Comparison of ENCODE assay signal across 8 cellular contexts in genomic region chr5:52788505-52788821, GRCh38. TPM values are rescaled to one million over a fixed set of nuclear protein-coding genes. Genes with fewer than 3 reads are reported as not detected.
A peak's percentile ranks its signal among the peaks of the same experiment; 100 is the strongest.
DNase-seq lines count a peak whose midpoint lies in the region; ATAC-seq and TF ChIP-seq lines count a peak whose summit lies in the region.

No MANE protein-coding gene starts in this region.

- H3K27ac Mint-ChIP-seq in T-helper 17 cell, result no peak overlapping the region

- H3K4me1 Mint-ChIP-seq in T-helper 17 cell, result peaks cover 31% of the 10 kb centered on the region

- TF ChIP-seq CTCF in fibroblast of villous mesenchyme (IDR thresholded peaks at IDR 0.05; ENCODE audit: insufficient read depth, low read depth, low read length) (no peak), psoas muscle (IDR thresholded peaks at IDR 0.05) (no peak)

- H3K4me3 Mint-ChIP-seq in T-helper 17 cell, result peak overlapping the region; percentile 94

- intact Hi-C loops in psoas muscle (cut with DNase I), result loop anchor here in 1 of 2 donors (10.0 kb wide), 1 partner anchor 306 kb away; no protein-coding TSS in a partner anchor

- H3K4me3 ChIP-seq in fibroblast of villous mesenchyme (ENCODE audit: low read depth, low read length) (peak overlapping the region; percentile 83), psoas muscle (peak overlapping the region; percentile 79)

- DNase-seq in T-helper 17 cell (no peak), fibroblast of villous mesenchyme (ENCODE audit: low read depth) (no peak), psoas muscle (no peak), amygdala (lab: John Stamatoyannopoulos, UW) (no peak), KBM-7 (no peak), NCI-H2107 treated with DMSO at 0.1 percent for 48 hours (lab: John Stamatoyannopoulos, UW; ENCODE audit: unreplicated experiment) (no peak)

- H3K27ac ChIP-seq in psoas muscle, result peak overlapping the region; percentile 74

- in situ Hi-C loops in KBM-7 (cut with MboI; ENCODE audit: low pct_unique_long_range_greater_than_20kb, low sequenced_read_pairs), result no loop called here

- H3K4me1 ChIP-seq in ES-I3 (ENCODE audit: insufficient read depth, low read length), result peaks cover 6% of the 10 kb centered on the region; the same call in 1 of the 2 replicates
- peaks cover 6% of the 10 kb centered on the region for H3K4me1 ChIP-seq in psoas muscle

- 8 to 11% (median 10%) methylated on average over 7 of the region's 7 CpGs for WGBS in psoas muscle, 3 donors

- H3K36me3 ChIP-seq in ES-I3 (ENCODE audit: insufficient read depth, low read length), result no peaks in the 10 kb centered on the region
- H3K36me3 ChIP-seq in psoas muscle (ENCODE audit: insufficient read depth in 1 of 2, low read depth in 1 of 2), result no peaks in the 10 kb centered on the region

- ATAC-seq in T-helper 17 cell (no peak), psoas muscle (no peak), HG03520 (IDR thresholded peaks at IDR 0.05; ENCODE audit: unreplicated experiment) (no peak)

- peak overlapping the region; percentile 49 for H3K9ac ChIP-seq in ES-I3 (ENCODE audit: low read depth, low read length)

- no peaks in the 10 kb centered on the region for H3K27me3 Mint-ChIP-seq in T-helper 17 cell

- H3K9me3 ChIP-seq in ES-I3 (ENCODE audit: control insufficient read depth, insufficient read depth, low read length), result no peaks in the 10 kb centered on the region
- no peaks in the 10 kb centered on the region for H3K9me3 ChIP-seq in T-helper 17 cell (ENCODE audit: control insufficient read depth, low read length, poor library complexity, severe bottlenecking)
- no peaks in the 10 kb centered on the region for H3K9me3 ChIP-seq in psoas muscle

- H3K27me3 ChIP-seq in psoas muscle (ENCODE audit: insufficient read depth in 3 of 3, low read length in 2 of 3), result no peaks in the 10 kb centered on the region

- H3K36me3 Mint-ChIP-seq in T-helper 17 cell (ENCODE audit: low read depth), result peaks cover 3% of the 10 kb centered on the region

RNA-seq across cellular contexts. Expression of gene ITGA1, which starts 0.7 kb away (rescaled TPM):
- total RNA-seq in T-helper 17 cell, result 1 to 10 TPM; 4.0 to 4.3 TPM
- total RNA-seq in fibroblast of villous mesenchyme, result 104 and 154 TPM in 2 replicates
- 10 to 100 TPM; 13.0 to 29.3 (median 17.4) TPM for total RNA-seq in psoas muscle
- 1 to 10 TPM; 3.4 to 3.7 (median 3.5) TPM for polyA plus RNA-seq in psoas muscle

RNA-seq across cellular contexts. Expression of gene PELO, which starts 0.7 kb away (rescaled TPM):
- total RNA-seq in T-helper 17 cell (1 to 10 TPM; 6.0 to 8.1 TPM), fibroblast of villous mesenchyme (44.9 and 47.7 TPM in 2 replicates), psoas muscle (10 to 100 TPM; 24.8 to 30.1 (median 25.3) TPM)
- 10 to 100 TPM; 13.1 to 26.7 (median 26.6) TPM for polyA plus RNA-seq in psoas muscle
